Comparison of ENCODE assay signal across 16 cellular contexts in the genomic region with DNA sequence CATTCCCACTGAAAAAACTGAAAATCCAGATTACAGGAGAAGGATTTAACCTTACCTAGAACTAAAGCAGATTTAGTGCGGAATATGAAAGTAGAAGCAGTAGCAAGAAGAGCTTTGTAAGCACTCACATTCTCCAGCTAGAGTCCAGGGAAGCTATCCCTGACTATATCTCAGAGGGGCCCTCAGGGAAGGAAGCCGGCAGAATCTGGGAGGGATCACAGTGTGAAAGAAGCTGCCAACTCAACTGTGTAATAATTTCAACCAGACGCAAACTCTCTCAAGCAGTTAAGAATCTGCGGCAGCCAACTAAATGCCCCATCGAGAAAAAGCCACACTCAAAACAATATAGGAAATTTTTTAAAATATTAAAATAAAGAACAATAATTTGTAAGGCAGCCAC.
A peak's percentile ranks its signal among the peaks of the same experiment; 100 is the strongest.
DNase-seq lines count a peak whose midpoint lies in the region; ATAC-seq and TF ChIP-seq lines count a peak whose summit lies in the region.
"Had no signal": no experiment of that assay in that cellular context is flagged by ENCODE, and none has a peak within 500 bp of the region (broad histone marks: within the 10 kb centered on the region; RNA-seq: fewer than 3 reads in every experiment).

No MANE protein-coding gene starts in this region.

- peak overlapping the region; percentile 56 for H3K4me2 ChIP-seq in neural progenitor cell

- peaks cover 14% of the 10 kb centered on the region for H3K4me1 ChIP-seq in neural progenitor cell
- H3K4me1 ChIP-seq: testis had no signal

- no peaks in the 10 kb centered on the region for H3K9me3 Mint-ChIP-seq in natural killer cell
- H3K9me3 Mint-ChIP-seq in natural killer cell treated with Interleukin-12 subunit alpha and Interleukin-12 subunit beta and Interleukin-15 and Interleukin-18, amount 100 ng/mL, for 72 hours = no peaks in the 10 kb centered on the region
- H3K9me3 Mint-ChIP-seq in neural progenitor cell = peaks cover 8% of the 10 kb centered on the region
- no peaks in the 10 kb centered on the region for H3K9me3 Mint-ChIP-seq in activated T-helper 17 cell treated with anti-CD3 and anti-CD28 coated beads, Interleukin-2, amount 50 U/mL, for 72 hours
- H3K9me3 Mint-ChIP-seq: activated CD8-positive, alpha-beta T cell treated with anti-CD3 and anti-CD28 coated beads for 36 hours; central memory CD8-positive, alpha-beta T cell had no signal

- H3K4me1 Mint-ChIP-seq in natural killer cell = peaks cover 26 to 38% of the 10 kb centered on the region in 2 donors
- peaks cover 16 to 34% of the 10 kb centered on the region in 2 donors for H3K4me1 Mint-ChIP-seq in natural killer cell treated with Interleukin-12 subunit alpha and Interleukin-12 subunit beta and Interleukin-15 and Interleukin-18, amount 100 ng/mL, for 72 hours (ENCODE audit: low read depth in 2 of 2)
- H3K4me1 Mint-ChIP-seq in neural progenitor cell = peaks cover 24% of the 10 kb centered on the region
- peaks cover 11% of the 10 kb centered on the region for H3K4me1 Mint-ChIP-seq in activated T-helper 17 cell treated with anti-CD3 and anti-CD28 coated beads, Interleukin-2, amount 50 U/mL, for 72 hours

- H3K36me3 Mint-ChIP-seq in natural killer cell (peaks cover 7% of the 10 kb centered on the region), neural progenitor cell (peaks cover 20% of the 10 kb centered on the region)
- H3K36me3 Mint-ChIP-seq in natural killer cell treated with Interleukin-12 subunit alpha and Interleukin-12 subunit beta and Interleukin-15 and Interleukin-18, amount 100 ng/mL, for 72 hours = peaks cover 11% of the 10 kb centered on the region
- H3K36me3 Mint-ChIP-seq in activated T-helper 17 cell treated with anti-CD3 and anti-CD28 coated beads, Interleukin-2, amount 50 U/mL, for 72 hours (ENCODE audit: low read depth) = peaks cover 4% of the 10 kb centered on the region

- H3K27me3 ChIP-seq in neural progenitor cell = no peaks in the 10 kb centered on the region
- H3K27me3 ChIP-seq: testis had no signal

- H3K36me3 ChIP-seq in neural progenitor cell = no peaks in the 10 kb centered on the region

- ATAC-seq in natural killer cell (no peak), HG02840 (IDR thresholded peaks at IDR 0.05; ENCODE audit: low FRiP score, unreplicated experiment) (no peak), GM18868 (IDR thresholded peaks at IDR 0.05; ENCODE audit: unreplicated experiment) (no peak)
- ATAC-seq in natural killer cell treated with Interleukin-12 subunit alpha and Interleukin-12 subunit beta and Interleukin-15 and Interleukin-18, amount 100 ng/mL, for 72 hours = no peak
- no peak for ATAC-seq in activated T-helper 17 cell treated with anti-CD3 and anti-CD28 coated beads, Interleukin-2, amount 50 U/mL, for 72 hours (replicated peaks)
- ATAC-seq: activated CD8-positive, alpha-beta T cell treated with anti-CD3 and anti-CD28 coated beads for 36 hours; K562 had no signal

- H3F3A ChIP-seq in neural progenitor cell (ENCODE audit: low read depth) = peaks cover 9% of the 10 kb centered on the region

- TF ChIP-seq CTCF in natural killer cell (IDR thresholded peaks at IDR 0.05) (no peak), neural progenitor cell (IDR thresholded peaks at IDR 0.05) (no peak)

- H3K4me3 ChIP-seq in neural progenitor cell = no peak overlapping the region
- H3K4me3 ChIP-seq: K562, testis had no signal

- H3K9me3 ChIP-seq in neural progenitor cell (ENCODE audit: low read depth) = no peaks in the 10 kb centered on the region
- H3K9me3 ChIP-seq: testis had no signal

- peak overlapping the region; percentile 59 for H3K27ac ChIP-seq in neural progenitor cell
- H3K27ac ChIP-seq: epithelial cell of prostate, testis had no signal

- H4K20me1 ChIP-seq in neural progenitor cell (ENCODE audit: low read depth) = peaks cover 30% of the 10 kb centered on the region

- H3K4me3 Mint-ChIP-seq in natural killer cell (no peak overlapping the region), neural progenitor cell (no peak overlapping the region)
- H3K4me3 Mint-ChIP-seq in natural killer cell treated with Interleukin-12 subunit alpha and Interleukin-12 subunit beta and Interleukin-15 and Interleukin-18, amount 100 ng/mL, for 72 hours = no peak overlapping the region
- no peak overlapping the region for H3K4me3 Mint-ChIP-seq in activated T-helper 17 cell treated with anti-CD3 and anti-CD28 coated beads, Interleukin-2, amount 50 U/mL, for 72 hours
- H3K4me3 Mint-ChIP-seq: activated CD8-positive, alpha-beta T cell treated with anti-CD3 and anti-CD28 coated beads for 36 hours; central memory CD8-positive, alpha-beta T cell had no signal

- H3K27ac Mint-ChIP-seq in natural killer cell (peak overlapping the region; percentile 3 to 53), neural progenitor cell (peak overlapping the region; percentile 72)
- H3K27ac Mint-ChIP-seq in natural killer cell treated with Interleukin-12 subunit alpha and Interleukin-12 subunit beta and Interleukin-15 and Interleukin-18, amount 100 ng/mL, for 72 hours = no peak overlapping the region
- H3K27ac Mint-ChIP-seq in activated T-helper 17 cell treated with anti-CD3 and anti-CD28 coated beads, Interleukin-2, amount 50 U/mL, for 72 hours = no peak overlapping the region
- H3K27ac Mint-ChIP-seq: activated CD8-positive, alpha-beta T cell treated with anti-CD3 and anti-CD28 coated beads for 36 hours had no signal

- H2AFZ ChIP-seq in neural progenitor cell (replicated peaks) = no peak overlapping the region

- intact Hi-C loops in natural killer cell (cut with micrococcal nuclease) = no loop called here

- H3K79me2 ChIP-seq in neural progenitor cell (ENCODE audit: low read depth) = peaks cover 97% of the 10 kb centered on the region

- DNase-seq in natural killer cell = no peak
- DNase-seq in natural killer cell treated with Interleukin-12 subunit alpha and Interleukin-12 subunit beta and Interleukin-15 and Interleukin-18, amount 100 ng/mL, for 72 hours (ENCODE audit: low spot score) = no peak
- DNase-seq in fibroblast of the conjunctiva (ENCODE audit: low read depth) = peak; percentile 53
- DNase-seq in neural progenitor cell (ENCODE audit: low spot score) = peak; percentile 55
- DNase-seq in stimulated activated naive CD4-positive, alpha-beta T cell treated with Interleukin-2 at 50 U/mL for 16 hours (lab: John Stamatoyannopoulos, UW) = no peak
- DNase-seq: activated CD8-positive, alpha-beta T cell treated with anti-CD3 and anti-CD28 coated beads for 36 hours; activated gamma-delta T cell; NCI-H1417; NCI-H526 treated with DMSO at 0.1 percent for 48 hours; testis had no signal

- H3K27me3 Mint-ChIP-seq in natural killer cell (ENCODE audit: low read depth in 2 of 2) = no peaks in the 10 kb centered on the region
- no peaks in the 10 kb centered on the region for H3K27me3 Mint-ChIP-seq in natural killer cell treated with Interleukin-12 subunit alpha and Interleukin-12 subunit beta and Interleukin-15 and Interleukin-18, amount 100 ng/mL, for 72 hours
- no peaks in the 10 kb centered on the region for H3K27me3 Mint-ChIP-seq in neural progenitor cell (ENCODE audit: insufficient read depth, low read depth)
- no peaks in the 10 kb centered on the region for H3K27me3 Mint-ChIP-seq in activated T-helper 17 cell treated with anti-CD3 and anti-CD28 coated beads, Interleukin-2, amount 50 U/mL, for 72 hours
- H3K27me3 Mint-ChIP-seq: activated CD8-positive, alpha-beta T cell treated with anti-CD3 and anti-CD28 coated beads for 36 hours; central memory CD8-positive, alpha-beta T cell had no signal

- H3K9ac ChIP-seq in neural progenitor cell = no peak overlapping the region

Comparison
In these comparisons a context has a peak if more than half of its experiments do, and no peak if none do; other contexts are left out.
1. H3K27ac Mint-ChIP-seq: peak in natural killer cell (2 of 2) and neural progenitor cell (single experiment); none in natural killer cell treated with Interleukin-12 subunit alpha and Interleukin-12 subunit beta and Interleukin-15 and Interleukin-18, amount 100 ng/mL, for 72 hours (0 of 2) and activated T-helper 17 cell treated with anti-CD3 and anti-CD28 coated beads, Interleukin-2, amount 50 U/mL, for 72 hours (single experiment).
2. DNase-seq: peak in fibroblast of the conjunctiva (single experiment) and neural progenitor cell (single experiment); none in natural killer cell (single experiment), natural killer cell treated with Interleukin-12 subunit alpha and Interleukin-12 subunit beta and Interleukin-15 and Interleukin-18, amount 100 ng/mL, for 72 hours (single experiment) and stimulated activated naive CD4-positive, alpha-beta T cell treated with Interleukin-2 at 50 U/mL for 16 hours (single experiment).